ENCODE assay signal across 26 cellular contexts in the genomic region with DNA sequence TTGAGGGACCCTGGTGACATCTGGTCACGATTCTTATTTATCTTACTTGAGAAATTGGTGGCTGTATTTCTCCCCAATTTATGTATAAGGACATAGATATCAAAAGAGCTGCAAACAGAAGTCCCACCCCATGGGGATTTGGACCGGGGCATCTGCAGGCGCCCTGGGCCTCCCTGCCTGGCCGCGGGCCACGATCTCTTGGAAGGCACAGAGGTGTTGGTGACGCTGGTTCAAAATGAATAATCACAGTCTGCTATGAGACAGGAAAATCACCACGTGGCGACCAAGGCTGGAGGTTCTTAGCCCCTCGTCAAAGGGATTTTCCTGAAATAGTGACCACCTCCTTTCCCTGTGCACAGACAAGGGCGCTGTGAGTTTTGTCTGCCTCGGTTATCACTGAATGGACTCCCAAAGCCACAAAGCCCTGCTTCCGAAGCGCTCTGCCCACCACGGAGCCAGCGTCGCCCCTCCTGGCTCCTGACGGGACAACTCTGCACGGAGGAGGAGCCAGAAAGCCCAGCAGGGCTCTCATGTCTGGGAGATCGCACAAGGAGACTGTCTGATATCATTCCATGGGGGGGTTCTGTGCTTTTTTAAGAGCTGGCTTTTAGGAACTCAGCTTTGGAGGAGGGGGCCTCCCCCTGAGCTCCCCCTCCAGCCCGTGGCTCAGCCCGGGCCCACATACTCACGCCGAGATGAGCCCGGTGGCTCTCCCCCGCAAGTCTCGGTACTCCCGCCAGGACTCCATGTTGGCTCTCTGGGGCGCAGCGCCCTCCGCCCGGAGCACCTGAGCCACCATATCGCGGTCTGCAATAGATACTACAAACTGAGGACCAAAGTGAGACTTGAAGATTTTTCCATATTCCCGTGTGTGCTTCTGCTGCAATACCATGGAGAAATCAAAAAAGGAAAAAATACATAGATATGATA. TPM values are rescaled to one million over a fixed set of nuclear protein-coding genes. Genes with fewer than 3 reads are reported as not detected.
DNase-seq lines count a peak whose midpoint lies in the region; ATAC-seq and TF ChIP-seq lines count a peak whose summit lies in the region.
"Had no signal": no experiment of that assay in that cellular context is flagged by ENCODE, and none has a peak within 500 bp of the region (broad histone marks: within the 10 kb centered on the region; RNA-seq: fewer than 3 reads in every experiment).

No MANE protein-coding gene starts in this region.

- H3K9me3 Mint-ChIP-seq in osteocyte (ENCODE audit: unreplicated experiment), result no peaks in the 10 kb centered on the region
- H3K9me3 Mint-ChIP-seq: activated CD4-positive, alpha-beta memory T cell treated with anti-CD3 and anti-CD28 coated beads, Interleukin-2, amount 10 ng/mL, durations not matched to agents 7 days and 5 days; stimulated activated naive CD8-positive, alpha-beta T cell treated with anti-CD3 and anti-CD28 coated beads, Interleukin-15, amount 100 ng/mL, for 72 hours; T-cell had no signal

- H3K36me3 Mint-ChIP-seq in osteocyte (ENCODE audit: unreplicated experiment), result peaks cover 18% of the 10 kb centered on the region
- H3K36me3 Mint-ChIP-seq: brain, T-cell had no signal

- H3K27me3 ChIP-seq in BE2C (no peaks in the 10 kb centered on the region), HUES6 (ENCODE audit: control insufficient read depth, insufficient read depth, low read length) (no peaks in the 10 kb centered on the region), fibroblast of lung (ENCODE audit: control insufficient read depth, insufficient read depth, low read length) (peaks cover 8% of the 10 kb centered on the region)
- H3K27me3 ChIP-seq: Peyer's patch, right atrium auricular region, SJSA1, thyroid gland had no signal

- no peaks in the 10 kb centered on the region for H3K79me2 ChIP-seq in fibroblast of lung (ENCODE audit: control insufficient read depth, insufficient read depth, low read length)

- H3K4me3 ChIP-seq in BE2C (ENCODE audit: low read depth, low read length) (peak overlapping the region; percentile 55), HUES6 (ENCODE audit: low read depth, low read length) (no peak overlapping the region), fibroblast of lung (replicated peaks in 1 of 4; ENCODE audit: control extremely low read depth in 1 of 4, insufficient read depth in 1 of 4, low read depth in 3 of 4, low read length in 4 of 4) (peak overlapping the region in 2 of 4 experiments; percentile 17 to 30)
- H3K4me3 ChIP-seq: esophagus squamous epithelium, Peyer's patch, right atrium auricular region, SJSA1, thyroid gland had no signal

- H3K4me3 Mint-ChIP-seq in osteocyte (ENCODE audit: unreplicated experiment), result no peak overlapping the region
- H3K4me3 Mint-ChIP-seq: activated CD4-positive, alpha-beta memory T cell treated with anti-CD3 and anti-CD28 coated beads, Interleukin-2, amount 10 ng/mL, durations not matched to agents 7 days and 5 days; brain; stimulated activated naive CD8-positive, alpha-beta T cell treated with anti-CD3 and anti-CD28 coated beads, Interleukin-15, amount 100 ng/mL, for 72 hours; T-cell had no signal

- ATAC-seq in HG03175 (IDR thresholded peaks at IDR 0.05; ENCODE audit: unreplicated experiment), result no peak
- ATAC-seq in GM18505 (IDR thresholded peaks at IDR 0.05; ENCODE audit: unreplicated experiment), result no peak
- ATAC-seq: stimulated activated naive CD8-positive, alpha-beta T cell treated with anti-CD3 and anti-CD28 coated beads, Interleukin-15, amount 100 ng/mL, for 72 hours; T-cell had no signal

- no peak overlapping the region for H3K27ac Mint-ChIP-seq in osteocyte (ENCODE audit: unreplicated experiment)
- H3K27ac Mint-ChIP-seq: activated CD4-positive, alpha-beta memory T cell treated with anti-CD3 and anti-CD28 coated beads, Interleukin-2, amount 10 ng/mL, durations not matched to agents 7 days and 5 days; brain; stimulated activated naive CD8-positive, alpha-beta T cell treated with anti-CD3 and anti-CD28 coated beads, Interleukin-15, amount 100 ng/mL, for 72 hours; T-cell had no signal

- TF ChIP-seq CTCF in BE2C (IDR thresholded peaks at IDR 0.05; ENCODE audit: low read depth, low read length) (no peak), fibroblast of lung (conservative IDR thresholded peaks at IDR 0.05 in 1 of 2, IDR thresholded peaks at IDR 0.05 in 1 of 2; ENCODE audit: low read depth in 1 of 2, low read length in 2 of 2) (no peak), osteocyte (IDR thresholded peaks at IDR 0.05) (no peak)

- H3K27ac ChIP-seq in HUES6 (ENCODE audit: low read depth, low read length) (no peak overlapping the region), fibroblast of lung (ENCODE audit: insufficient read depth, low read length) (no peak overlapping the region)
- H3K27ac ChIP-seq: esophagus squamous epithelium, Peyer's patch, right atrium auricular region, SJSA1, thyroid gland had no signal

- peaks cover 35% of the 10 kb centered on the region for H3K4me1 Mint-ChIP-seq in osteocyte (ENCODE audit: unreplicated experiment)
- H3K4me1 Mint-ChIP-seq: activated CD4-positive, alpha-beta memory T cell treated with anti-CD3 and anti-CD28 coated beads, Interleukin-2, amount 10 ng/mL, durations not matched to agents 7 days and 5 days; stimulated activated naive CD8-positive, alpha-beta T cell treated with anti-CD3 and anti-CD28 coated beads, Interleukin-15, amount 100 ng/mL, for 72 hours; T-cell had no signal

- DNase-seq in BE2C, result peak; percentile 64
- no peak for DNase-seq in fibroblast of lung (ENCODE audit: low read depth in 2 of 2)
- peak; percentile 81 for DNase-seq in osteocyte (ENCODE audit: extremely low spot score, unreplicated experiment)
- DNase-seq in activated naive CD4-positive, alpha-beta T cell treated with Interleukin-2 at 50 U/mL for 16 hours, result no peak
- no peak for DNase-seq in AML-193 (lab: John Stamatoyannopoulos, UW)
- DNase-seq: activated CD4-positive, alpha-beta memory T cell treated with anti-CD3 and anti-CD28 coated beads, Interleukin-2, amount 10 ng/mL, durations not matched to agents 7 days and 5 days; activated CD4-positive, CD25-positive, alpha-beta regulatory T cell treated with anti-CD3 and anti-CD28 coated beads, Interleukin-2, amount 50 U/mL, for 72 hours; activated gamma-delta T cell treated with Interleukin-2 at 50 U/mL for 16 hours; effector CD8-positive, alpha-beta T cell; esophagus squamous epithelium; GDM1; Kasumi-1; kidney glomerular epithelial cell; mesenchymal stem cell; NCI-H524 treated with DMSO at 0.1 percent for 48 hours; nucleus accumbens; Peyer's patch; stimulated activated naive CD8-positive, alpha-beta T cell treated with anti-CD3 and anti-CD28 coated beads, Interleukin-15, amount 100 ng/mL, for 72 hours; T-cell; thyroid gland had no signal

- H3K4me1 ChIP-seq in BE2C (peaks cover 4% of the 10 kb centered on the region; the same call in 1 of the 2 replicates), HUES6 (ENCODE audit: control insufficient read depth, insufficient read depth, low read length) (peaks cover 29% of the 10 kb centered on the region), fibroblast of lung (ENCODE audit: control insufficient read depth, extremely low read depth, insufficient read depth, low read length) (no peaks in the 10 kb centered on the region)
- H3K4me1 ChIP-seq: Peyer's patch, right atrium auricular region, SJSA1, thyroid gland had no signal

- TF ChIP-seq POLR2A in GM18505 (IDR thresholded peaks at IDR 0.05; ENCODE audit: borderline replicate concordance, extremely low read depth, insufficient read depth, insufficient read length), result no peak

- H3K36me3 ChIP-seq in BE2C, result no peaks in the 10 kb centered on the region
- H3K36me3 ChIP-seq in HUES6 (ENCODE audit: control insufficient read depth, insufficient read depth, low read length), result no peaks in the 10 kb centered on the region
- no peaks in the 10 kb centered on the region for H3K36me3 ChIP-seq in fibroblast of lung (ENCODE audit: control insufficient read depth, insufficient read depth, low read length)
- H3K36me3 ChIP-seq: esophagus squamous epithelium, Peyer's patch, right atrium auricular region, SJSA1, thyroid gland had no signal

- H2AFZ ChIP-seq in fibroblast of lung (ENCODE audit: low read length), result peak overlapping the region; percentile 20

- H3K9ac ChIP-seq in HUES6 (ENCODE audit: low read length), result peak overlapping the region; percentile 16
- H3K9ac ChIP-seq in fibroblast of lung (ENCODE audit: insufficient read depth, low read length), result no peak overlapping the region

- H3K27me3 Mint-ChIP-seq in osteocyte (ENCODE audit: unreplicated experiment), result no peaks in the 10 kb centered on the region
- H3K27me3 Mint-ChIP-seq: brain had no signal

- no peaks in the 10 kb centered on the region for H3K9me3 ChIP-seq in BE2C
- H3K9me3 ChIP-seq in HUES6 (ENCODE audit: control insufficient read depth, insufficient read depth, low read depth, low read length), result no peaks in the 10 kb centered on the region
- H3K9me3 ChIP-seq in fibroblast of lung (ENCODE audit: control insufficient read depth, insufficient read depth, low read depth, low read length), result no peaks in the 10 kb centered on the region
- H3K9me3 ChIP-seq: esophagus squamous epithelium, Peyer's patch, SJSA1, thyroid gland had no signal

- no peaks in the 10 kb centered on the region for H4K20me1 ChIP-seq in fibroblast of lung (ENCODE audit: control insufficient read depth, extremely low read depth, insufficient read depth, low read length)

- H3K4me2 ChIP-seq in fibroblast of lung (ENCODE audit: extremely low read depth, insufficient read depth, low read length), result peak overlapping the region; percentile 51

RNA-seq across cellular contexts. Expression of a gene that starts 14.6 kb away (rescaled TPM):
- polyA plus RNA-seq in BE2C (2012; ENCODE audit: insufficient read depth, insufficient read length, low read depth), result not detected
- not detected in 2 replicates for total RNA-seq in fibroblast of lung
- polyA plus RNA-seq in fibroblast of lung, result 0.07 TPM in 1 of 2 replicates, not detected in the other
- 0.09 TPM in 1 of 2 replicates, not detected in the other for polyA plus RNA-seq in fibroblast of lung (2012)
- polyA minus RNA-seq in fibroblast of lung (ENCODE audit: low replicate concordance), result not detected in 2 replicates
- total RNA-seq in osteocyte, result 21.9 and 24.9 TPM in 2 replicates
- total RNA-seq: activated CD4-positive, alpha-beta memory T cell treated with anti-CD3 and anti-CD28 coated beads, Interleukin-2, amount 10 ng/mL, durations not matched to agents 7 days and 5 days had no signal

Comparison
In these comparisons a context has a peak if more than half of its experiments do, and no peak if none do; other contexts are left out.
1. DNase-seq: peak in BE2C (single experiment) and osteocyte (single experiment); none in fibroblast of lung (0 of 2), activated naive CD4-positive, alpha-beta T cell treated with Interleukin-2 at 50 U/mL for 16 hours (single experiment) and AML-193 (0 of 2).
2. RNA of a gene that starts 14.6 kb away (total RNA-seq): 21.9 to 24.9 TPM in osteocyte; not detected in fibroblast of lung; every median in the first group is over 10 times any median in the second.